In the genomic region with DNA sequence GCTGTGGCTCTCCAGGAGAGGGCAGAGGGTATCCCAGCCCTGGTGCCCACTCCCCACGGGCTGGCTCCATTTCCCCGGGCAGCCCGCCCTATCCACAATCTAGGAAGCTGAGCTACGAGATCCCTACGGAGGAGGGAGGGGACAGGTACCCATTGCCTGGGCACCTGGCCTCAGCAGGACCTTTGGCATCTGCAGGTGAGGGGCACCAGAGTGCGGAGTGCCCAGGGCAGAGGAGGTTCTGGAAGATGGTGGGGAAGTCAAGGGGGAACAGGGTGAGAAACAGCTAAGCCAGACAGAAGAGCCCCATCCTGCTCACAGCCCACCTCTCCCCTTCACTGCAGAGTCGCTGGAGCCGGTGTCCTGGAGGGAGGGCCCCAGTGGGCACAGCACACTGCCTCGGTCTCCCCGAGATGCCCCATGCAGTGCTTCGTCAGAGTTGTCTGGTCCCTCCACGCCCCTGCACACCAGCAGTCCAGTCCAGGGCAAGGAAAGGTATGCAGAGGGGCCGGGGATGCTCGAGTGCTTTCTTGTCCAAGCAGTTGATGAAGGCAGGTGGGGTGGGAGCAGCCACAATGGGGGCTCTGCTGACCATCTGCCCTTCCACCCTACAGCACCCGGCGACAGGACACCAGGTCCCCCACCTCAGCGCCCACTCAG, we compare ENCODE assay signal across 15 cellular contexts. TPM values are rescaled to one million over a fixed set of nuclear protein-coding genes. Genes with fewer than 3 reads are reported as not detected.
DNase-seq lines count a peak whose midpoint lies in the region; ATAC-seq, FAIRE-seq and TF ChIP-seq lines count a peak whose summit lies in the region.
"Had no signal": no experiment of that assay in that cellular context is flagged by ENCODE, and none has a peak within 500 bp of the region (broad histone marks: within the 10 kb centered on the region; RNA-seq: fewer than 3 reads in every experiment).

No MANE protein-coding gene starts in this region.

- no peaks in the 10 kb centered on the region for H3K79me1 ChIP-seq in H1 (ENCODE audit: low read depth, low read length)

- H2BK120ac ChIP-seq in H1 (replicated peaks; ENCODE audit: low read depth, low read length): no peak overlapping the region

- CTCF ChIA-PET in H1 (lab: Charles Lee; ENCODE audit: partially characterized antibody): interaction anchor here (0.7 to 22.4 kb wide), 7 partner anchors 11 to 136 kb away, joined by 3 to 531 read pairs (median 5); a partner anchor contains a TSS

- no peak overlapping the region for H4K91ac ChIP-seq in H1 (replicated peaks; ENCODE audit: insufficient read length, low read length)

- no peak overlapping the region for H2BK20ac ChIP-seq in H1 (ENCODE audit: low read length)

- peaks cover 0 to 12% (median 4%) of the 10 kb centered on the region in 4 experiments; a peak in 4 of 7 replicates for H3K27me3 ChIP-seq in H1 (replicated peaks in 1 of 4; ENCODE audit: control insufficient read depth in 3 of 4, extremely low read depth in 1 of 4, insufficient read depth in 3 of 4, low read length in 3 of 4)
- no peaks in the 10 kb centered on the region for H3K27me3 ChIP-seq in prostate gland (replicated peaks; ENCODE audit: insufficient read depth)
- peaks cover 17% of the 10 kb centered on the region; the same call in 1 of the 2 replicates for H3K27me3 ChIP-seq in GM23338 (ENCODE audit: insufficient read depth)

- no peaks in the 10 kb centered on the region for H3K9me3 Mint-ChIP-seq in HFFc6
- H3K9me3 Mint-ChIP-seq in GM23338: no peaks in the 10 kb centered on the region; the same call in 2 of the 3 replicates

- no peak for DNase-seq in HFFc6
- no peak for DNase-seq in H1 (ENCODE audit: low read depth in 1 of 2, low spot score in 2 of 2)
- no peak for DNase-seq in prostate gland (ENCODE audit: low spot score)
- no peak for DNase-seq in GM23338 (ENCODE audit: low spot score)
- no peak for DNase-seq in Ammon's horn (ENCODE audit: low spot score)
- no peak for DNase-seq in AML-193 (lab: John Stamatoyannopoulos, UW)
- DNase-seq: cortex of kidney; HCEC 1CT; mesenchymal stem cell; NCI-H1930; NCI-H526 treated with DMSO at 0.1 percent for 48 hours; stimulated activated CD4-positive, alpha-beta T cell treated with anti-CD3 and anti-CD28 coated beads, Interleukin-15, amount 100 ng/mL, for 24 hours had no signal

- no peak for TF ChIP-seq EP300 in H1 (IDR thresholded peaks at IDR 0.05; ENCODE audit: borderline replicate concordance in 1 of 2, low read depth in 2 of 2, low read length in 2 of 2)

- peaks cover 31% of the 10 kb centered on the region for H3K27me3 Mint-ChIP-seq in HFFc6 (ENCODE audit: insufficient read depth)
- peaks cover 7% of the 10 kb centered on the region for H3K27me3 Mint-ChIP-seq in GM23338 (ENCODE audit: insufficient read depth, low read depth, poor library complexity)

- H3K79me2 ChIP-seq in H1 (ENCODE audit: control insufficient read depth in 1 of 2, insufficient read depth in 2 of 2, low read length in 2 of 2): no peaks in the 10 kb centered on the region
- H3K79me2 ChIP-seq in GM23338 (replicated peaks; ENCODE audit: insufficient read depth): no peaks in the 10 kb centered on the region

- H3K56ac ChIP-seq in H1 (replicated peaks; ENCODE audit: insufficient read length, low read depth, low read length): no peak overlapping the region

- peaks cover 30% of the 10 kb centered on the region for H3K4me1 Mint-ChIP-seq in HFFc6 (ENCODE audit: low read depth)
- peaks cover 6% of the 10 kb centered on the region for H3K4me1 Mint-ChIP-seq in GM23338

- H3K36me3 ChIP-seq in H1 (ENCODE audit: control insufficient read depth in 2 of 4, insufficient read depth in 4 of 4, low read length in 3 of 4) (no peaks in the 10 kb centered on the region), prostate gland (peaks cover 0 to under 1% of the 10 kb centered on the region in 2 donors), GM23338 (ENCODE audit: insufficient read depth) (no peaks in the 10 kb centered on the region; the same call in 1 of the 2 replicates)

- H3K9me3 ChIP-seq in H1 (ENCODE audit: insufficient read depth in 2 of 2, low read depth in 1 of 2, low read length in 1 of 2): no peaks in the 10 kb centered on the region
- H3K9me3 ChIP-seq in prostate gland: no peaks in the 10 kb centered on the region

- H2BK15ac ChIP-seq in H1 (ENCODE audit: low read length): no peak overlapping the region

- peak overlapping the region; percentile 11; the same call in 1 of the 2 replicates for H3K27ac Mint-ChIP-seq in HFFc6
- H3K27ac Mint-ChIP-seq in GM23338: no peak overlapping the region

- TF ChIP-seq CTCF in HFFc6 (IDR thresholded peaks at IDR 0.05): no peak
- no peak for TF ChIP-seq CTCF in H1 (IDR thresholded peaks at IDR 0.05; ENCODE audit: control extremely low read depth in 1 of 3, insufficient read depth in 1 of 3, low read depth in 1 of 3, low read length in 3 of 3)
- TF ChIP-seq CTCF in prostate gland (IDR thresholded peaks at IDR 0.05): no peak
- TF ChIP-seq CTCF in GM23338 (conservative IDR thresholded peaks at IDR 0.05; ENCODE audit: low read depth in 2 of 2): no peak

- no peak overlapping the region for H3K18ac ChIP-seq in H1 (ENCODE audit: extremely low read depth, low read length)

- H2BK5ac ChIP-seq in H1 (ENCODE audit: low read depth, low read length): peak overlapping the region; percentile 35; the same call in 1 of the 2 replicates

- no peak overlapping the region for H3K27ac ChIP-seq in H1 (ENCODE audit: low read depth, low read length)
- H3K27ac ChIP-seq in prostate gland: peak overlapping the region; percentile 66 to 68
- H3K27ac ChIP-seq in GM23338 (ENCODE audit: low read depth): no peak overlapping the region

- no peak overlapping the region for H3K4me3 ChIP-seq in H1 (ENCODE audit: extremely low read depth in 1 of 4, insufficient read depth in 2 of 4, low read depth in 3 of 4, low read length in 4 of 4)
- H3K4me3 ChIP-seq in prostate gland: no peak overlapping the region
- no peak overlapping the region for H3K4me3 ChIP-seq in GM23338

- 89% methylated on average over 17 of the region's 17 CpGs; no CpG with 5 or more reads in 1 of the 2 experiments for WGBS in H1 (ENCODE audit: extremely low coverage in 1 of 2, insufficient coverage in 1 of 2, insufficient read length in 1 of 2, insufficient replicate concordance in 2 of 2, low coverage in 1 of 2, low lambda C conversion rate in 2 of 2, missing lambda C conversion rate in 1 of 2), 2 experiments
- WGBS in prostate gland: 87% methylated on average over 14 of the region's 17 CpGs

- no peak for FAIRE-seq in H1 (lab: Jason Lieb, UNC)
- FAIRE-seq: D721Med had no signal

- no peaks in the 10 kb centered on the region for H3K9me2 ChIP-seq in GM23338 (ENCODE audit: insufficient read depth)

- TF ChIP-seq POLR2A in H1 (IDR thresholded peaks at IDR 0.05; ENCODE audit: control extremely low read depth in 1 of 2, low read depth in 2 of 2, low read length in 2 of 2) (no peak), prostate gland (IDR thresholded peaks at IDR 0.05) (no peak)

- H4K20me1 ChIP-seq in H1 (replicated peaks in 1 of 2; ENCODE audit: control insufficient read depth in 1 of 2, insufficient read depth in 2 of 2, low read length in 2 of 2): peaks cover 0 to 2% of the 10 kb centered on the region in 2 experiments
- H4K20me1 ChIP-seq in GM23338 (replicated peaks; ENCODE audit: insufficient read depth): no peaks in the 10 kb centered on the region

- H3K4me3 Mint-ChIP-seq in HFFc6 (peak overlapping the region; percentile 46; the same call in 1 of the 2 replicates), GM23338 (no peak overlapping the region)

- H3K23me2 ChIP-seq in H1 (ENCODE audit: low read depth, low read length): no peaks in the 10 kb centered on the region

- H3K9ac ChIP-seq in H1 (replicated peaks in 1 of 4; ENCODE audit: extremely low read depth in 1 of 4, low read depth in 3 of 4, low read length in 3 of 4): no peak overlapping the region

- H3K4me2 ChIP-seq in H1 (ENCODE audit: insufficient read depth in 1 of 2, low read depth in 2 of 2, low read length in 2 of 2) (no peak overlapping the region), GM23338 (no peak overlapping the region)

- no peak overlapping the region for H2BK12ac ChIP-seq in H1 (ENCODE audit: low read depth, low read length)

- POLR2A ChIA-PET in H1 (lab: Charles Lee; ENCODE audit: partially characterized antibody): interaction anchor here (0.8 to 5.9 kb wide), 5 partner anchors 10 to 261 kb away, joined by 3 to 26 read pairs (median 4); a partner anchor contains a TSS

- intact Hi-C loops in prostate gland (cut with DNase I): no loop called here

- no peak overlapping the region for H3K4ac ChIP-seq in H1 (replicated peaks; ENCODE audit: insufficient read length, low read depth, low read length)

- no peak overlapping the region for H2AFZ ChIP-seq in H1 (ENCODE audit: low read length)
- no peak overlapping the region for H2AFZ ChIP-seq in GM23338

- H3K4me1 ChIP-seq in H1 (replicated peaks in 1 of 4; ENCODE audit: control insufficient read depth in 3 of 4, insufficient read depth in 4 of 4, low read length in 3 of 4) (peaks cover 0 to 7% (median 0%) of the 10 kb centered on the region in 4 experiments; a peak in 1 of 7 replicates), prostate gland (replicated peaks) (peaks cover 12% of the 10 kb centered on the region), GM23338 (ENCODE audit: insufficient read depth) (peaks cover 1% of the 10 kb centered on the region; the same call in 1 of the 2 replicates)

- H3K36me3 Mint-ChIP-seq in HFFc6 (ENCODE audit: low read depth) (peaks cover 4% of the 10 kb centered on the region), GM23338 (ENCODE audit: low read depth) (peaks cover 3% of the 10 kb centered on the region; the same call in 1 of the 3 replicates)

- no peak for TF ChIP-seq RAD21 in H1 (IDR thresholded peaks at IDR 0.05 in 1 of 2, conservative IDR thresholded peaks at IDR 0.05 in 1 of 2; ENCODE audit: low read depth in 2 of 2, low read length in 2 of 2)

- no peak overlapping the region for H3K14ac ChIP-seq in H1 (ENCODE audit: insufficient read length)

- ATAC-seq in GM23338: no peak
- ATAC-seq: activated CD4-positive, CD25-positive, alpha-beta regulatory T cell treated with anti-CD3 and anti-CD28 coated beads, Interleukin-2, amount 50 U/mL, for 24 hours; Panc1 had no signal

- no peaks in the 10 kb centered on the region for H3F3A ChIP-seq in GM23338 (replicated peaks; ENCODE audit: low read depth)

- no peak overlapping the region for H4K5ac ChIP-seq in H1 (ENCODE audit: insufficient read length, low read depth, low read length)

- H3K23ac ChIP-seq in H1 (ENCODE audit: insufficient read length): no peak overlapping the region

- H4K8ac ChIP-seq in H1 (ENCODE audit: extremely low read depth, insufficient read depth, low read length): no peak overlapping the region

- H2AK5ac ChIP-seq in H1 (ENCODE audit: low read depth, low read length): no peak overlapping the region; the same call in 1 of the 2 replicates

RNA-seq across cellular contexts. Expression of a gene that starts 10.3 kb away (rescaled TPM):
- total RNA-seq in HFFc6 (2021; fragmentation: NEBNext Ultra II Directional; extraction: Animal tissue kit (Norgen Biotek cat#: 25700)): 10 to 100 TPM; 44.3 to 69.2 (median 58.9) TPM
- 4.7 and 5.8 TPM in 2 replicates for total RNA-seq in H1 (2021; fragmentation: NEBNext Ultra II Directional; extraction: Animal tissue kit (Norgen Biotek cat#: 25700))
- polyA plus RNA-seq in H1 (2011; rRNA removed) (2.8 and 5.0 TPM in 2 replicates), GM23338 (2016; fragmentation: Nextera tagmentation; extraction: Ambion mirVana) (1.5 and 1.8 TPM in 2 replicates)
- polyA plus RNA-seq in H1 (2011; cell fraction: cytosol; rRNA removed): 1.7 TPM
- polyA plus RNA-seq in H1 (2011; cell fraction: nucleus; rRNA removed): 25.7 TPM
- 4.3 to 6.2 TPM (median 4.8 TPM) in 4 replicates for polyA plus RNA-seq in H1 (2012, experiment 1 of 2)
- polyA plus RNA-seq in H1 (2012, experiment 2 of 2): 2.5 TPM
- 3.7 TPM for polyA plus RNA-seq in H1 (2013, experiment 1 of 2)
- 3.4 TPM for polyA plus RNA-seq in H1 (2013, experiment 2 of 2)
- polyA minus RNA-seq in H1 (2011; rRNA and poly(A)+ RNA removed): 1.7 and 2.8 TPM in 2 replicates
- polyA minus RNA-seq in H1 (2011; cell fraction: cytosol; rRNA and poly(A)+ RNA removed): 10.8 TPM
- polyA minus RNA-seq in H1 (2011; cell fraction: nucleus; rRNA and poly(A)+ RNA removed): 10.6 TPM
- 100 to 1,000 TPM in 1 of 2 donors, 10 to 100 TPM in 1; 66.5 to 180 TPM for total RNA-seq in prostate gland
- total RNA-seq in GM23338 (2014; rRNA removed; shearing (Covaris generic)): 5.7 and 6.9 TPM in 2 replicates

RNA-seq across cellular contexts. Expression of a gene that starts 19.0 kb away (rescaled TPM):
- 10 to 100 TPM; 50.5 to 59.4 (median 54.9) TPM for total RNA-seq in HFFc6 (2021; fragmentation: NEBNext Ultra II Directional; extraction: Animal tissue kit (Norgen Biotek cat#: 25700))
- 6.6 and 6.8 TPM in 2 replicates for total RNA-seq in H1 (2021; fragmentation: NEBNext Ultra II Directional; extraction: Animal tissue kit (Norgen Biotek cat#: 25700))
- 8.0 and 10.4 TPM in 2 replicates for polyA plus RNA-seq in H1 (2011; rRNA removed)
- 7.4 TPM for polyA plus RNA-seq in H1 (2011; cell fraction: cytosol; rRNA removed)
- 10.8 TPM for polyA plus RNA-seq in H1 (2011; cell fraction: nucleus; rRNA removed)
- 4.9 to 8.7 TPM (median 6.7 TPM) in 4 replicates for polyA plus RNA-seq in H1 (2012, experiment 1 of 2)
- 6.0 TPM for polyA plus RNA-seq in H1 (2012, experiment 2 of 2)
- 3.4 TPM for polyA plus RNA-seq in H1 (2013, experiment 1 of 2)
- polyA plus RNA-seq in H1 (2013, experiment 2 of 2): 4.0 TPM
- polyA minus RNA-seq in H1 (2011; rRNA and poly(A)+ RNA removed): 7.9 and 9.9 TPM in 2 replicates
- polyA minus RNA-seq in H1 (2011; cell fraction: cytosol; rRNA and poly(A)+ RNA removed): 4.6 TPM
- polyA minus RNA-seq in H1 (2011; cell fraction: nucleus; rRNA and poly(A)+ RNA removed): 7.6 TPM
- 10 to 100 TPM; 38.7 to 54.4 TPM for total RNA-seq in prostate gland
- total RNA-seq in GM23338 (2014; rRNA removed; shearing (Covaris generic)): 4.7 and 5.4 TPM in 2 replicates
- 3.4 and 4.3 TPM in 2 replicates for polyA plus RNA-seq in GM23338 (2016; fragmentation: Nextera tagmentation; extraction: Ambion mirVana)

RNA-seq across cellular contexts. Expression of a gene that starts 37.3 kb away (rescaled TPM):
- total RNA-seq in HFFc6 (2021; fragmentation: NEBNext Ultra II Directional; extraction: Animal tissue kit (Norgen Biotek cat#: 25700)): 100 to 1,000 TPM; 317 to 444 (median 430) TPM
- 13.7 and 16.4 TPM in 2 replicates for total RNA-seq in H1 (2021; fragmentation: NEBNext Ultra II Directional; extraction: Animal tissue kit (Norgen Biotek cat#: 25700))
- polyA plus RNA-seq in H1 (2011; rRNA removed): 14.7 and 25.3 TPM in 2 replicates
- 15.4 TPM for polyA plus RNA-seq in H1 (2011; cell fraction: cytosol; rRNA removed)
- 13.2 TPM for polyA plus RNA-seq in H1 (2011; cell fraction: nucleus; rRNA removed)
- polyA plus RNA-seq in H1 (2012, experiment 1 of 2): 5.3 to 13.0 TPM (median 10.2 TPM) in 4 replicates
- polyA plus RNA-seq in H1 (2012, experiment 2 of 2): 22.3 TPM
- polyA plus RNA-seq in H1 (2013, experiment 1 of 2): 8.4 TPM
- 10.8 TPM for polyA plus RNA-seq in H1 (2013, experiment 2 of 2)
- polyA minus RNA-seq in H1 (2011; rRNA and poly(A)+ RNA removed): 2.6 and 3.5 TPM in 2 replicates
- polyA minus RNA-seq in H1 (2011; cell fraction: cytosol; rRNA and poly(A)+ RNA removed): 2.9 TPM
- polyA minus RNA-seq in H1 (2011; cell fraction: nucleus; rRNA and poly(A)+ RNA removed): 2.4 TPM
- total RNA-seq in prostate gland: 100 to 1,000 TPM; 189 to 532 TPM
- 14.1 and 16.6 TPM in 2 replicates for total RNA-seq in GM23338 (2014; rRNA removed; shearing (Covaris generic))
- 14.7 and 17.6 TPM in 2 replicates for polyA plus RNA-seq in GM23338 (2016; fragmentation: Nextera tagmentation; extraction: Ambion mirVana)

RNA-seq across cellular contexts. Expression of a gene that starts 43.1 kb away (rescaled TPM):
- under 1 TPM; 0.12 to 0.34 (median 0.18) TPM for total RNA-seq in HFFc6 (2021; fragmentation: NEBNext Ultra II Directional; extraction: Animal tissue kit (Norgen Biotek cat#: 25700))
- not detected in 2 replicates for total RNA-seq in H1 (2021; fragmentation: NEBNext Ultra II Directional; extraction: Animal tissue kit (Norgen Biotek cat#: 25700))
- polyA plus RNA-seq in H1 (2011; rRNA removed) (0.08 and 0.13 TPM in 2 replicates), GM23338 (2016; fragmentation: Nextera tagmentation; extraction: Ambion mirVana) (not detected in 2 replicates)
- 0.12 TPM for polyA plus RNA-seq in H1 (2011; cell fraction: cytosol; rRNA removed)
- 0.21 TPM for polyA plus RNA-seq in H1 (2011; cell fraction: nucleus; rRNA removed)
- not detected in 4 replicates for polyA plus RNA-seq in H1 (2012, experiment 1 of 2)
- not detected for polyA plus RNA-seq in H1 (2012, experiment 2 of 2)
- polyA plus RNA-seq in H1 (2013, experiment 1 of 2): 0.04 TPM
- polyA plus RNA-seq in H1 (2013, experiment 2 of 2): not detected
- polyA minus RNA-seq in H1 (2011; rRNA and poly(A)+ RNA removed): not detected in 2 replicates
- not detected for polyA minus RNA-seq in H1 (2011; cell fraction: cytosol; rRNA and poly(A)+ RNA removed)
- not detected for polyA minus RNA-seq in H1 (2011; cell fraction: nucleus; rRNA and poly(A)+ RNA removed)
- total RNA-seq in prostate gland: under 1 TPM; 0.14 to 0.28 TPM
- total RNA-seq in GM23338 (2014; rRNA removed; shearing (Covaris generic)): not detected in 2 replicates

RNA-seq across cellular contexts. Expression of a gene that starts 53.9 kb away (rescaled TPM):
- total RNA-seq in HFFc6 (2021; fragmentation: NEBNext Ultra II Directional; extraction: Animal tissue kit (Norgen Biotek cat#: 25700)): 100 to 1,000 TPM; 376 to 437 (median 392) TPM
- total RNA-seq in H1 (2021; fragmentation: NEBNext Ultra II Directional; extraction: Animal tissue kit (Norgen Biotek cat#: 25700)): 811 and 816 TPM in 2 replicates
- polyA plus RNA-seq in H1 (2011; rRNA removed): 269 and 307 TPM in 2 replicates
- 530 TPM for polyA plus RNA-seq in H1 (2011; cell fraction: cytosol; rRNA removed)
- polyA plus RNA-seq in H1 (2011; cell fraction: nucleus; rRNA removed): 680 TPM
- 514 to 624 TPM (median 554 TPM) in 4 replicates for polyA plus RNA-seq in H1 (2012, experiment 1 of 2)
- polyA plus RNA-seq in H1 (2012, experiment 2 of 2): 45.7 TPM
- 453 TPM for polyA plus RNA-seq in H1 (2013, experiment 1 of 2)
- 431 TPM for polyA plus RNA-seq in H1 (2013, experiment 2 of 2)
- polyA minus RNA-seq in H1 (2011; rRNA and poly(A)+ RNA removed): 939 and 1,134 TPM in 2 replicates
- polyA minus RNA-seq in H1 (2011; cell fraction: cytosol; rRNA and poly(A)+ RNA removed): 559 TPM
- 516 TPM for polyA minus RNA-seq in H1 (2011; cell fraction: nucleus; rRNA and poly(A)+ RNA removed)
- total RNA-seq in prostate gland: 100 to 1,000 TPM; 419 to 458 TPM
- total RNA-seq in GM23338 (2014; rRNA removed; shearing (Covaris generic)): 564 and 584 TPM in 2 replicates
- 130 and 141 TPM in 2 replicates for polyA plus RNA-seq in GM23338 (2016; fragmentation: Nextera tagmentation; extraction: Ambion mirVana)

Comparison
In these comparisons a context has a peak if more than half of its experiments do, and no peak if none do; other contexts are left out.
1. H3K27ac ChIP-seq: peak in prostate gland (2 of 2); none in H1 (single experiment) and GM23338 (single experiment).
2. RNA of a gene that starts 37.3 kb away (total RNA-seq): 189 to 532 TPM in prostate gland and 317 to 444 TPM in HFFc6; 14.1 to 16.6 TPM in GM23338 and 13.7 to 16.4 TPM in H1; every median in the first group is over 10 times any median in the second.